In the genomic region with DNA sequence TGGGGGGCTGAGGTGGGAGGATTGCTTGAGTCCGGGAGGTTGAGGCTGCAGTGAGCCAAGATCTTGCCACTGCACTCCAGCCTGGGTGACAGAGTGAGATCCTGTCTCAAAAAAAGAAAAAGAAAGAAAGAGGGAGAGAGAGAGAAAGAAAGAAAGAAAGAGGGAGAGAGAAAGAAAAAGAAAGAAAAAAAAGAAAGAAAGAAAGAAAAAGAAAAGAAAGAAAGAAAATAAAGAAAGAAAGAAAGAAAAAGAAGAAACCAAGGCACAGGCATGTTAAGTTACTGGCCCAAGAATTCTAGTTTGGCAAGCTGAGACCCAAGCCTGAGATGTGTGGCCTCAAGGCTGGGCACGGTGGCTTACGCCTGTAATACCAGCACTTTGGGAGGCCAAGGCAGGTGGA, we compare ENCODE assay signal across 6 cellular contexts. TPM values are rescaled to one million over a fixed set of nuclear protein-coding genes. Genes with fewer than 3 reads are reported as not detected.
DNase-seq lines count a peak whose midpoint lies in the region; ATAC-seq, FAIRE-seq and TF ChIP-seq lines count a peak whose summit lies in the region.
"Not testable (repeated sequence)": the region's sequence is repeated elsewhere in the genome, so short reads cannot be mapped to it uniquely, and the experiment has no call there.
"Had no signal": no experiment of that assay in that cellular context is flagged by ENCODE, and none has a peak within 500 bp of the region (broad histone marks: within the 10 kb centered on the region; RNA-seq: fewer than 3 reads in every experiment).

No MANE protein-coding gene starts in this region.

- H3K9me3 ChIP-seq in K562 (replicated peaks; ENCODE audit: control insufficient read depth, insufficient read depth, low read depth, low read length); small intestine (ENCODE audit: control insufficient read depth, low read depth): not testable (repeated sequence)

- not testable (repeated sequence) for H3K36me3 ChIP-seq in K562 (ENCODE audit: control insufficient read depth, insufficient read depth, low read length); small intestine (ENCODE audit: control insufficient read depth in 2 of 2, insufficient read depth in 2 of 2, low read length in 2 of 2)

- not testable (repeated sequence) for H3K4me1 ChIP-seq in K562 (replicated peaks in 1 of 2; ENCODE audit: control insufficient read depth in 2 of 2, insufficient read depth in 2 of 2, low read length in 2 of 2); small intestine (ENCODE audit: control insufficient read depth in 2 of 2, insufficient read depth in 1 of 2, low read depth in 1 of 2, low read length in 1 of 2)

- not testable (repeated sequence) for H3K27ac ChIP-seq in K562 (ENCODE audit: extremely low read depth, low read depth, low read length); small intestine (ENCODE audit: low read depth in 1 of 2, low read length in 1 of 2)

- FAIRE-seq in G401.6 (lab: Jason Lieb, UNC): peak; percentile 47
- FAIRE-seq in K562 (lab: Jason Lieb, UNC): not testable (repeated sequence)
- FAIRE-seq in frontal cortex (lab: Jason Lieb, UNC): peak; percentile 89
- FAIRE-seq in small intestine (lab: Jason Lieb, UNC): peak; percentile 94

- ATAC-seq in K562: not testable (repeated sequence)

- H3K4me3 Mint-ChIP-seq in dendritic cell treated with granulocyte-macrophage colony-stimulating factor and Interleukin-4, amounts not matched to agents 40 ng/mL and 50 ng/mL, for 4 days: not testable (repeated sequence)

- TF ChIP-seq CTCF in K562 (IDR thresholded peaks at IDR 0.05 in 2 of 3, conservative IDR thresholded peaks at IDR 0.05 in 1 of 3; ENCODE audit: insufficient read depth in 2 of 3, low read depth in 1 of 3, low read length in 3 of 3): not testable (repeated sequence)

- H3K4me1 Mint-ChIP-seq in dendritic cell treated with granulocyte-macrophage colony-stimulating factor and Interleukin-4, amounts not matched to agents 40 ng/mL and 50 ng/mL, for 4 days (ENCODE audit: low read depth): peaks cover 43% of the 10 kb centered on the region

- not testable (repeated sequence) for DNase-seq in K562 (ENCODE audit: extremely low read depth in 1 of 4, low spot score in 3 of 4); frontal cortex (ENCODE audit: low spot score in 2 of 2); small intestine

- intact Hi-C loops in K562 (cut with micrococcal nuclease); dendritic cell treated with granulocyte-macrophage colony-stimulating factor and Interleukin-4, amounts not matched to agents 40 ng/mL and 50 ng/mL, for 4 days (cut with micrococcal nuclease): not testable (repeated sequence)

- in situ Hi-C loops in K562 (cut with MboI): loop anchor here (5.0 kb wide), 2 partner anchors 84 to 159 kb away; no protein-coding TSS in a partner anchor

- not testable (repeated sequence) for TF ChIP-seq POLR2A in K562 (conservative IDR thresholded peaks at IDR 0.05)

- not testable (repeated sequence) for H3K36me3 Mint-ChIP-seq in dendritic cell treated with granulocyte-macrophage colony-stimulating factor and Interleukin-4, amounts not matched to agents 40 ng/mL and 50 ng/mL, for 4 days (ENCODE audit: low read depth)

- not testable (repeated sequence) for TF ChIP-seq RAD21 in K562 (CRISPR knock-in tag; conservative IDR thresholded peaks at IDR 0.05 in 1 of 2, IDR thresholded peaks at IDR 0.05 in 1 of 2)

- H3K79me2 ChIP-seq in K562 (ENCODE audit: control insufficient read depth, insufficient read depth, low read length): not testable (repeated sequence)

- peak overlapping the region; percentile 57 for H3K27ac Mint-ChIP-seq in dendritic cell treated with granulocyte-macrophage colony-stimulating factor and Interleukin-4, amounts not matched to agents 40 ng/mL and 50 ng/mL, for 4 days

- not testable (repeated sequence) for H2AFZ ChIP-seq in K562 (ENCODE audit: low read depth, low read length)

- H3K4me3 ChIP-seq in K562; small intestine (ENCODE audit: low read depth in 1 of 2, low read length in 2 of 2): not testable (repeated sequence)

- TF ChIP-seq EP300 in K562 (IDR thresholded peaks at IDR 0.05; ENCODE audit: low read length): not testable (repeated sequence)

- not testable (repeated sequence) for H3K9me1 ChIP-seq in K562 (ENCODE audit: control insufficient read depth, insufficient read depth, low read length)

- CTCF ChIA-PET in K562 (lab: Yijun Ruan, JAX; ENCODE audit: low intra/inter-chr PET ratio): not testable (repeated sequence)

- H3K4me2 ChIP-seq in K562 (ENCODE audit: insufficient read depth, low read length): not testable (repeated sequence)

- 50% methylated on average over 2 of the region's 3 CpGs for WGBS in K562 (ENCODE audit: insufficient coverage, low coverage, missing lambda C conversion rate)
- WGBS in small intestine, 3 donors: 97 to 98% (median 97%) methylated on average over 3 of the region's 3 CpGs

- not testable (repeated sequence) for H3K27me3 Mint-ChIP-seq in dendritic cell treated with granulocyte-macrophage colony-stimulating factor and Interleukin-4, amounts not matched to agents 40 ng/mL and 50 ng/mL, for 4 days

- not testable (repeated sequence) for H3K9ac ChIP-seq in K562 (ENCODE audit: insufficient read depth in 1 of 2, low read depth in 2 of 2, low read length in 2 of 2)

- not testable (repeated sequence) for BruUV-seq in K562 (replicated peaks; lab: Mats Ljungman, UMichigan)

- H3K27me3 ChIP-seq in K562 (ENCODE audit: control insufficient read depth in 2 of 2, insufficient read depth in 2 of 2, low read length in 2 of 2): peaks cover 0 to 11% of the 10 kb centered on the region in 2 experiments; a peak in 2 of 5 replicates
- not testable (repeated sequence) for H3K27me3 ChIP-seq in small intestine (ENCODE audit: control insufficient read depth in 2 of 2, insufficient read depth in 2 of 2, low read length in 2 of 2)

- POLR2A ChIA-PET in K562 (lab: Yijun Ruan, JAX): interaction anchor here (0.9 to 1.8 kb wide), 2 partner anchors 15 to 123 kb away, joined by 4 to 5 read pairs; no protein-coding TSS in a partner anchor

- not testable (repeated sequence) for H4K20me1 ChIP-seq in K562 (replicated peaks; ENCODE audit: control insufficient read depth, insufficient read depth, low read length)

- not testable (repeated sequence) for H3K9me3 Mint-ChIP-seq in dendritic cell treated with granulocyte-macrophage colony-stimulating factor and Interleukin-4, amounts not matched to agents 40 ng/mL and 50 ng/mL, for 4 days

RNA-seq across cellular contexts. Expression of gene BMP8B, which starts 34.8 kb away (rescaled TPM):
- total RNA-seq in K562 (2011; cell fraction: chromatin; rRNA removed; ENCODE audit: low replicate concordance): 0.16 and 0.32 TPM in 2 replicates
- 0.53 and 0.67 TPM in 2 replicates for total RNA-seq in K562 (2011; cell fraction: nucleolus; rRNA removed)
- total RNA-seq in K562 (2011; cell fraction: nucleoplasm; rRNA removed): 0.29 and 0.31 TPM in 2 replicates
- total RNA-seq in K562 (2014; rRNA removed): 0.18 and 0.20 TPM in 2 replicates
- 0.10 and 0.11 TPM in 2 replicates for total RNA-seq in K562 (2014; rRNA removed; fragmentation: Illumina TruSeq; extraction: Trizol)
- 0.11 and 0.14 TPM in 2 replicates for total RNA-seq in K562 (2015; rRNA removed; fragmentation: Illumina TruSeq; extraction: Trizol)
- 0.33 and 0.36 TPM in 2 replicates for total RNA-seq in K562 (2021)
- 0.14 and 0.15 TPM in 2 replicates for polyA plus RNA-seq in K562 (2011; rRNA removed)
- polyA plus RNA-seq in K562 (2011; cell fraction: cytosol; rRNA removed): 0.09 and 0.13 TPM in 2 replicates
- polyA plus RNA-seq in K562 (2011; cell fraction: nucleus; rRNA removed): 0.14 and 0.17 TPM in 2 replicates
- polyA plus RNA-seq in K562 (2012): 0.34 and 0.62 TPM in 2 replicates
- 0.14 and 0.18 TPM in 2 replicates for polyA plus RNA-seq in K562 (2014; fragmentation: Illumina TruSeq; extraction: Trizol)
- polyA plus RNA-seq in K562 (2014; fragmentation: Nextera tagmentation; extraction: Ambion mirVana): under 1 TPM; 0.03 to 0.04 TPM
- polyA plus RNA-seq in K562 (2014; rRNA removed): 0.09 and 0.22 TPM in 2 replicates
- 0.09 and 0.18 TPM in 2 replicates for polyA minus RNA-seq in K562 (2011; rRNA and poly(A)+ RNA removed)
- not detected in 2 replicates for polyA minus RNA-seq in K562 (2011; cell fraction: cytosol; rRNA and poly(A)+ RNA removed)
- 0.13 and 0.22 TPM in 2 replicates for polyA minus RNA-seq in K562 (2011; cell fraction: nucleus; rRNA and poly(A)+ RNA removed)
- 0.41 TPM for total RNA-seq in frontal cortex
- polyA plus RNA-seq in small intestine: 1 to 10 TPM; 1.0 to 8.1 (median 7.2) TPM

RNA-seq across cellular contexts. Expression of gene OXCT2, which starts 52.3 kb away (rescaled TPM):
- total RNA-seq in K562 (2011; cell fraction: chromatin; rRNA removed; ENCODE audit: low replicate concordance): 1.4 and 2.6 TPM in 2 replicates
- 1.0 and 1.3 TPM in 2 replicates for total RNA-seq in K562 (2011; cell fraction: nucleolus; rRNA removed)
- total RNA-seq in K562 (2011; cell fraction: nucleoplasm; rRNA removed): 1.3 and 1.5 TPM in 2 replicates
- total RNA-seq in K562 (2014; rRNA removed) (0.54 and 0.57 TPM in 2 replicates), K562 (2014; rRNA removed; fragmentation: Illumina TruSeq; extraction: Trizol) (0.22 TPM in 1 of 2 replicates, not detected in the other), K562 (2015; rRNA removed; fragmentation: Illumina TruSeq; extraction: Trizol) (0.22 and 0.23 TPM in 2 replicates), K562 (2021) (0.31 and 0.64 TPM in 2 replicates), frontal cortex (0.82 TPM)
- polyA plus RNA-seq in K562 (2011; rRNA removed) (0.08 and 0.39 TPM in 2 replicates), K562 (2014; fragmentation: Illumina TruSeq; extraction: Trizol) (0.21 and 0.37 TPM in 2 replicates), K562 (2014; fragmentation: Nextera tagmentation; extraction: Ambion mirVana) (not detected), K562 (2014; rRNA removed) (0.05 and 0.37 TPM in 2 replicates), small intestine (1 to 10 TPM; 1.0 to 3.5 (median 3.4) TPM)
- polyA plus RNA-seq in K562 (2011; cell fraction: cytosol; rRNA removed): 0.21 and 0.28 TPM in 2 replicates
- polyA plus RNA-seq in K562 (2011; cell fraction: nucleus; rRNA removed): 1.2 and 1.5 TPM in 2 replicates
- polyA plus RNA-seq in K562 (2012): 0.44 and 0.78 TPM in 2 replicates
- polyA minus RNA-seq in K562 (2011; rRNA and poly(A)+ RNA removed): 0.28 and 0.33 TPM in 2 replicates
- polyA minus RNA-seq in K562 (2011; cell fraction: cytosol; rRNA and poly(A)+ RNA removed): not detected in 2 replicates
- not detected in 2 replicates for polyA minus RNA-seq in K562 (2011; cell fraction: nucleus; rRNA and poly(A)+ RNA removed)
- total RNA-seq: CD4-positive, alpha-beta T cell had no signal

RNA-seq across cellular contexts. Expression of gene TRIT1, which starts 59.9 kb away (rescaled TPM):
- 76.0 and 139 TPM in 2 replicates for total RNA-seq in K562 (2011; cell fraction: chromatin; rRNA removed; ENCODE audit: low replicate concordance)
- 71.9 and 78.4 TPM in 2 replicates for total RNA-seq in K562 (2011; cell fraction: nucleolus; rRNA removed)
- total RNA-seq in K562 (2011; cell fraction: nucleoplasm; rRNA removed): 85.4 and 109 TPM in 2 replicates
- total RNA-seq in K562 (2014; rRNA removed) (67.5 and 71.3 TPM in 2 replicates), K562 (2014; rRNA removed; fragmentation: Illumina TruSeq; extraction: Trizol) (84.0 and 103 TPM in 2 replicates), K562 (2015; rRNA removed; fragmentation: Illumina TruSeq; extraction: Trizol) (66.7 and 67.6 TPM in 2 replicates), K562 (2021) (57.5 and 58.4 TPM in 2 replicates), frontal cortex (47.3 TPM)
- polyA plus RNA-seq in K562 (2011; rRNA removed) (87.3 and 88.3 TPM in 2 replicates), K562 (2014; fragmentation: Illumina TruSeq; extraction: Trizol) (75.1 and 76.5 TPM in 2 replicates), K562 (2014; fragmentation: Nextera tagmentation; extraction: Ambion mirVana) (10 to 100 TPM; 27.9 to 58.3 TPM), K562 (2014; rRNA removed) (66.4 and 72.1 TPM in 2 replicates), small intestine (10 to 100 TPM in 1 of 3 donors, 1 to 10 TPM in 2; 4.3 to 11.7 (median 6.9) TPM)
- polyA plus RNA-seq in K562 (2011; cell fraction: cytosol; rRNA removed): 24.8 and 44.1 TPM in 2 replicates
- 69.2 and 92.0 TPM in 2 replicates for polyA plus RNA-seq in K562 (2011; cell fraction: nucleus; rRNA removed)
- 45.6 and 47.5 TPM in 2 replicates for polyA plus RNA-seq in K562 (2012)
- 103 and 116 TPM in 2 replicates for polyA minus RNA-seq in K562 (2011; rRNA and poly(A)+ RNA removed)
- polyA minus RNA-seq in K562 (2011; cell fraction: cytosol; rRNA and poly(A)+ RNA removed): 36.2 and 48.7 TPM in 2 replicates
- 78.8 and 98.3 TPM in 2 replicates for polyA minus RNA-seq in K562 (2011; cell fraction: nucleus; rRNA and poly(A)+ RNA removed)
